Comparison of ENCODE assay signal across 15 cellular contexts in the genomic region with DNA sequence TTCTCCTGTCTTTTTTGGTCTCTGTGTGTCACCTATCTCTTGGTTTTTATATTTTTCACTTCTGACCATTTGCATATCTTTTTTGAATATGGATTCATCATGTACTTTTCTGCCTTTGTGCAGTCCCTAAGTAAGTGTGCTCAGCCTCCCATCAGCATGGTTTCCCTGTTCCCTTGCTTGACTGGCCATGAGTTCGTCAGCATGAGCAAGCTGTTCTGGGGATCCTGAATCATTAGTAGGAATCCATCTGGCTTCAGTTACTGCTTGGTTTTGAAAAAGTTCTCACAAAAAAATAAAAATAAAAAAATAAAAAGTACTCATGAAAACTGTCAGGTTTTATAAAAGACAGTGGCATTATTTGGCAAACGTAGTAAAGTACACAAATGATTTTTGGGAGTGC.
DNase-seq lines count a peak whose midpoint lies in the region; TF ChIP-seq lines count a peak whose summit lies in the region.
"Had no signal": no experiment of that assay in that cellular context is flagged by ENCODE, and none has a peak within 500 bp of the region (broad histone marks: within the 10 kb centered on the region; RNA-seq: fewer than 3 reads in every experiment).

No MANE protein-coding gene starts in this region.

- intact Hi-C loops in esophagus squamous epithelium (cut with DNase I) = no loop called here

- peak; percentile 73 for DNase-seq in GM03348 (ENCODE audit: low spot score)
- DNase-seq in NCI-H69 (lab: John Stamatoyannopoulos, UW) = peak; percentile 51
- peak; percentile 30 for DNase-seq in epidermal melanocyte (ENCODE audit: insufficient read length, low spot score)
- peak; percentile 20 for DNase-seq in pons (ENCODE audit: low spot score)
- DNase-seq in osteoblast (ENCODE audit: insufficient read length, low spot score, missing footprints) = no peak
- DNase-seq in smooth muscle cell (lab: John Stamatoyannopoulos, UW; ENCODE audit: unreplicated experiment) = no peak
- no peak for DNase-seq in esophagus squamous epithelium (lab: John Stamatoyannopoulos, UW)
- DNase-seq: activated CD4-positive, alpha-beta T cell treated with anti-CD3 and anti-CD28 coated beads, Interleukin-2, amount 50 U/mL, for 1 hour; activated naive CD8-positive, alpha-beta T cell treated with anti-CD3 and anti-CD28 coated beads, Interleukin-2, amount 10 ng/mL, durations not matched to agents 7 days and 5 days; activated T-cell treated with anti-CD3 and anti-CD28 coated beads, Interleukin-2, amount 50 U/mL, for 48 hours; CD8-positive, alpha-beta memory T cell; heart left ventricle; right cardiac atrium; T-helper 9 cell had no signal

- no peak for TF ChIP-seq POLR2A in esophagus squamous epithelium (IDR thresholded peaks at IDR 0.05)

- no peak overlapping the region for H3K9ac ChIP-seq in smooth muscle cell (ENCODE audit: low read depth)

- H2AFZ ChIP-seq in osteoblast (ENCODE audit: low read length) (no peak overlapping the region), smooth muscle cell (ENCODE audit: low read depth) (no peak overlapping the region)

- TF ChIP-seq CTCF in osteoblast (IDR thresholded peaks at IDR 0.05; ENCODE audit: extremely low read depth, low read depth, low read length) = no peak
- no peak for TF ChIP-seq CTCF in smooth muscle cell (IDR thresholded peaks at IDR 0.05; ENCODE audit: borderline replicate concordance, insufficient read depth, poor library complexity, severe bottlenecking)
- no peak for TF ChIP-seq CTCF in esophagus squamous epithelium (IDR thresholded peaks at IDR 0.05)

- H3K79me2 ChIP-seq in osteoblast (ENCODE audit: insufficient read depth, low read length) (no peaks in the 10 kb centered on the region), smooth muscle cell (ENCODE audit: low read depth) (no peaks in the 10 kb centered on the region)

- no peaks in the 10 kb centered on the region for H3K27me3 ChIP-seq in osteoblast (ENCODE audit: insufficient read depth, low read length)
- no peaks in the 10 kb centered on the region for H3K27me3 ChIP-seq in smooth muscle cell (ENCODE audit: low read depth)
- no peaks in the 10 kb centered on the region for H3K27me3 ChIP-seq in esophagus squamous epithelium
- H3K27me3 ChIP-seq: heart left ventricle, suprapubic skin had no signal

- no peaks in the 10 kb centered on the region for H3K9me3 ChIP-seq in osteoblast (ENCODE audit: low read depth, low read length)
- no peaks in the 10 kb centered on the region for H3K9me3 ChIP-seq in smooth muscle cell (replicated peaks; ENCODE audit: low read depth)
- H3K9me3 ChIP-seq in esophagus squamous epithelium = no peaks in the 10 kb centered on the region
- H3K9me3 ChIP-seq: suprapubic skin had no signal

- H3F3A ChIP-seq in smooth muscle cell (ENCODE audit: low read depth) = no peaks in the 10 kb centered on the region

- H3K27ac ChIP-seq in osteoblast (ENCODE audit: low read depth, low read length) (no peak overlapping the region), smooth muscle cell (ENCODE audit: low read depth) (no peak overlapping the region), esophagus squamous epithelium (no peak overlapping the region)
- H3K27ac ChIP-seq: heart left ventricle, suprapubic skin had no signal

- H3K4me3 ChIP-seq in osteoblast (ENCODE audit: insufficient read depth, low read length) (no peak overlapping the region), smooth muscle cell (no peak overlapping the region), esophagus squamous epithelium (no peak overlapping the region)
- H3K4me3 ChIP-seq: heart left ventricle, suprapubic skin had no signal

- H3K4me2 ChIP-seq in osteoblast (ENCODE audit: insufficient read depth, low read length) = no peak overlapping the region
- no peak overlapping the region for H3K4me2 ChIP-seq in smooth muscle cell

- H4K20me1 ChIP-seq in osteoblast (ENCODE audit: insufficient read depth, low read length) (peaks cover 2% of the 10 kb centered on the region), smooth muscle cell (ENCODE audit: low read depth) (peaks cover 19% of the 10 kb centered on the region)

- 87% methylated on average over 2 of the region's 2 CpGs for WGBS in smooth muscle cell (ENCODE audit: low lambda C conversion rate)
- 66 to 71% methylated on average over 2 of the region's 2 CpGs for WGBS in esophagus squamous epithelium, 2 donors

- H3K36me3 ChIP-seq in osteoblast (ENCODE audit: insufficient read depth, low read length) (no peaks in the 10 kb centered on the region), smooth muscle cell (ENCODE audit: low read depth) (no peaks in the 10 kb centered on the region), esophagus squamous epithelium (no peaks in the 10 kb centered on the region)
- H3K36me3 ChIP-seq: heart left ventricle, suprapubic skin had no signal

- H3K4me1 ChIP-seq in osteoblast (ENCODE audit: insufficient read depth, low read length) (no peaks in the 10 kb centered on the region), smooth muscle cell (ENCODE audit: low read depth) (no peaks in the 10 kb centered on the region), esophagus squamous epithelium (peaks cover 0 to 3% (median 0%) of the 10 kb centered on the region in 3 donors)
- H3K4me1 ChIP-seq: suprapubic skin had no signal

Comparison
In these comparisons a context has a peak if more than half of its experiments do, and no peak if none do; other contexts are left out.
1. DNase-seq: peak in GM03348 (single experiment), NCI-H69 (single experiment), epidermal melanocyte (single experiment) and pons (single experiment); none in osteoblast (single experiment), smooth muscle cell (single experiment) and esophagus squamous epithelium (single experiment).